1 cellular context compared by ENCODE assay signal in genomic region chr5:132293992-132294727, GRCh38.
A peak's percentile ranks its signal among the peaks of the same experiment; 100 is the strongest.
TF ChIP-seq lines count a peak whose summit lies in the region.

Gene SLC22A4 (plus strand): TSS chr5:132294394. CDS start chr5:132294617, 223 bp downstream.

TF ChIP-seq in H1, 55 proteins besides CTCF, POLR2A, EP300 and RAD21:
- TF ChIP-seq TAF1 (IDR thresholded peaks at IDR 0.05; ENCODE audit: low read depth, low read length) (no peak; the same call in 1 of the 2 replicates), SUZ12 (IDR thresholded peaks at IDR 0.05; ENCODE audit: low read length) (no peak), RXRA (IDR thresholded peaks at IDR 0.05; ENCODE audit: insufficient read depth, low read depth, low read length) (no peak), KDM4A (IDR thresholded peaks at IDR 0.05; ENCODE audit: low read depth, low read length, severe bottlenecking) (peak; percentile 16), RBBP5 (IDR thresholded peaks at IDR 0.05; ENCODE audit: borderline replicate concordance, low read depth, low read length) (no peak), FOSL1 (IDR thresholded peaks at IDR 0.05; ENCODE audit: insufficient read depth, low read depth, low read length) (no peak), SP1 (IDR thresholded peaks at IDR 0.05; ENCODE audit: low read depth, low read length) (no peak), RFX5 (IDR thresholded peaks at IDR 0.05; ENCODE audit: borderline replicate concordance, low read depth, low read length) (no peak), SP4 (IDR thresholded peaks at IDR 0.05; ENCODE audit: low read length) (no peak), SIN3A (conservative IDR thresholded peaks at IDR 0.05 in 1 of 2, IDR thresholded peaks at IDR 0.05 in 1 of 2; ENCODE audit: low read depth in 1 of 2, low read length in 2 of 2) (peak in 1 of 2 experiments; percentile 21; a peak in 2 of 4 replicates), ASH2L (IDR thresholded peaks at IDR 0.05; ENCODE audit: low read length) (peak; percentile 17), BCL11A (IDR thresholded peaks at IDR 0.05; ENCODE audit: low read depth in 2 of 2, low read length in 2 of 2) (no peak), CBX8 (IDR thresholded peaks at IDR 0.05; ENCODE audit: borderline replicate concordance, low read depth, low read length) (no peak), ATF2 (IDR thresholded peaks at IDR 0.05; ENCODE audit: low read length) (no peak), CREB1 (IDR thresholded peaks at IDR 0.05) (no peak; the same call in 1 of the 2 replicates), SP2 (IDR thresholded peaks at IDR 0.05; ENCODE audit: low read length) (no peak), PHF8 (conservative IDR thresholded peaks at IDR 0.05; ENCODE audit: low read depth, low read length) (no peak), CHD2 (IDR thresholded peaks at IDR 0.05; ENCODE audit: low read length) (no peak), YY1 (IDR thresholded peaks at IDR 0.05; ENCODE audit: low read depth, low read length) (peak; percentile 25; the same call in 1 of the 2 replicates), USF2 (IDR thresholded peaks at IDR 0.05; ENCODE audit: low read length) (no peak), MAX (IDR thresholded peaks at IDR 0.05) (peak; percentile 79), HDAC2 (IDR thresholded peaks at IDR 0.05; ENCODE audit: borderline replicate concordance in 1 of 2, low read depth in 2 of 2, low read length in 2 of 2) (peak; percentile 3 to 19; a peak in 1 of 4 replicates), E2F6 (IDR thresholded peaks at IDR 0.05) (peak; percentile 62), TEAD4 (IDR thresholded peaks at IDR 0.05; ENCODE audit: low read depth, low read length) (no peak), BRCA1 (IDR thresholded peaks at IDR 0.05; ENCODE audit: low read depth, low read length) (no peak), EGR1 (IDR thresholded peaks at IDR 0.05; ENCODE audit: borderline replicate concordance, low read depth, low read length) (0 out of 2 replicates have a peak, but pooled peaks have one; percentile 21), TBP (IDR thresholded peaks at IDR 0.05; ENCODE audit: low read depth, low read length) (peak; percentile 3; the same call in 1 of the 2 replicates), ZNF274 (IDR thresholded peaks at IDR 0.05; ENCODE audit: borderline replicate concordance, extremely low read depth, low read length) (no peak)
